Comparison of ENCODE assay signal across 12 cellular contexts in genomic region chr18:46412831-46413371, GRCh38.
A peak's percentile ranks its signal among the peaks of the same experiment; 100 is the strongest.
DNase-seq lines count a peak whose midpoint lies in the region; ATAC-seq, FAIRE-seq and TF ChIP-seq lines count a peak whose summit lies in the region.
"Had no signal": no experiment of that assay in that cellular context is flagged by ENCODE, and none has a peak within 500 bp of the region (broad histone marks: within the 10 kb centered on the region; RNA-seq: fewer than 3 reads in every experiment).

No MANE protein-coding gene starts in this region.

- H3K4me1 Mint-ChIP-seq in CD4-positive, alpha-beta memory T cell, result no peaks in the 10 kb centered on the region

- H3K4me2 ChIP-seq in HepG2 (ENCODE audit: low read depth, low read length) (no peak overlapping the region), H1 (ENCODE audit: insufficient read depth in 1 of 2, low read depth in 2 of 2, low read length in 2 of 2) (no peak overlapping the region)

- H3K27ac ChIP-seq in right lobe of liver (no peak overlapping the region), HepG2 (ENCODE audit: extremely low read length, insufficient read depth, low read length) (no peak overlapping the region), H1 (ENCODE audit: low read depth, low read length) (no peak overlapping the region), muscle layer of colon (ENCODE audit: low read depth, low read length) (peak overlapping the region; percentile 54), upper lobe of right lung (no peak overlapping the region)
- H3K27ac ChIP-seq in CD4-positive, alpha-beta memory T cell (ENCODE audit: low read depth, low read length), result no peak overlapping the region

- intact Hi-C loops in right lobe of liver (cut with DNase I), result loop anchor here in 1 of 2 donors (10.0 kb wide), 1 partner anchor 68 kb away; no protein-coding TSS in a partner anchor
- intact Hi-C loops in HepG2 (cut with micrococcal nuclease; ENCODE audit: unreplicated experiment), result no loop called here
- intact Hi-C loops in upper lobe of right lung (cut with DNase I), result no loop called here
- intact Hi-C loops in CD4-positive, alpha-beta memory T cell (cut with micrococcal nuclease), result no loop called here

- no peak overlapping the region for H4K91ac ChIP-seq in H1 (replicated peaks; ENCODE audit: insufficient read length, low read length)

- ATAC-seq in right lobe of liver (peak; percentile 32 to 66 (median 46)), HepG2 (no peak), upper lobe of right lung (peak; percentile 38)
- ATAC-seq: PC-3 had no signal

- H2AFZ ChIP-seq in HepG2 (ENCODE audit: low read length) (no peak overlapping the region), H1 (ENCODE audit: low read length) (no peak overlapping the region)

- H3K23me2 ChIP-seq in H1 (ENCODE audit: low read depth, low read length), result no peaks in the 10 kb centered on the region

- DNase-seq in right lobe of liver, result peak in 2 of 3 donors; percentile 37 to 73
- no peak for DNase-seq in HepG2 (ENCODE audit: low spot score)
- no peak for DNase-seq in H1 (ENCODE audit: low read depth in 1 of 2, low spot score in 2 of 2)
- DNase-seq in upper lobe of right lung, result no peak
- no peak for DNase-seq in GM19240 (ENCODE audit: insufficient read length, low spot score)
- DNase-seq in activated CD4-positive, CD25-positive, alpha-beta regulatory T cell treated with anti-CD3 and anti-CD28 coated beads, Interleukin-2, amount 50 U/mL, for 72 hours, result no peak
- no peak for DNase-seq in CD4-positive, alpha-beta memory T cell
- DNase-seq: DMS153, kidney, PC-3 had no signal

- no peak overlapping the region for H2BK12ac ChIP-seq in H1 (ENCODE audit: low read depth, low read length)

- no peaks in the 10 kb centered on the region for H3K36me3 Mint-ChIP-seq in CD4-positive, alpha-beta memory T cell
- H3K36me3 Mint-ChIP-seq: IgD-negative memory B cell had no signal

- H3K9me3 Mint-ChIP-seq in CD4-positive, alpha-beta memory T cell, result no peaks in the 10 kb centered on the region
- H3K9me3 Mint-ChIP-seq: IgD-negative memory B cell had no signal

- in situ Hi-C loops in HepG2 (cut with HindIII; ENCODE audit: extremely low pct_ligation_motif_present, low pct_unique_long_range_greater_than_20kb), result no loop called here

- H3K18ac ChIP-seq in H1 (ENCODE audit: extremely low read depth, low read length), result no peak overlapping the region

- BruUV-seq in HepG2 (replicated peaks; lab: Mats Ljungman, UMichigan), result no TSS peak

- H3K79me2 ChIP-seq in HepG2 (ENCODE audit: insufficient read depth, low read length) (no peaks in the 10 kb centered on the region), H1 (ENCODE audit: control insufficient read depth in 1 of 2, insufficient read depth in 2 of 2, low read length in 2 of 2) (no peaks in the 10 kb centered on the region)

- no peak overlapping the region for H2BK5ac ChIP-seq in H1 (ENCODE audit: low read depth, low read length)

- POLR2A ChIA-PET in HepG2 (lab: Yijun Ruan, JAX), result no interaction called here
- POLR2A ChIA-PET in H1 (lab: Charles Lee; ENCODE audit: partially characterized antibody), result interaction anchor here (0.9 to 1.3 kb wide), 3 partner anchors 12 to 75 kb away, joined by 3 read pairs; no protein-coding TSS in a partner anchor
- POLR2A ChIA-PET in CD4-positive, alpha-beta memory T cell (lab: Charles Lee; ENCODE audit: partially characterized antibody), result no interaction called here

- WGBS in right lobe of liver (ENCODE audit: insufficient coverage, low coverage, low lambda C conversion rate, missing lambda C conversion rate), result 28% methylated on average over 11 of the region's 13 CpGs
- WGBS in HepG2 (ENCODE audit: low lambda C conversion rate), result 2% methylated on average over 8 of the region's 13 CpGs
- WGBS in H1 (ENCODE audit: extremely low coverage in 1 of 2, insufficient coverage in 1 of 2, insufficient read length in 1 of 2, insufficient replicate concordance in 2 of 2, low coverage in 1 of 2, low lambda C conversion rate in 2 of 2, missing lambda C conversion rate in 1 of 2), 2 experiments, result 90% methylated on average over 13 of the region's 13 CpGs; no CpG with 5 or more reads in 1 of the 2 experiments

- no peak overlapping the region for H3K27ac Mint-ChIP-seq in CD4-positive, alpha-beta memory T cell
- H3K27ac Mint-ChIP-seq: IgD-negative memory B cell had no signal

- peaks cover 0 to 22% (median 8%) of the 10 kb centered on the region in 4 donors for H3K4me1 ChIP-seq in right lobe of liver
- H3K4me1 ChIP-seq in HepG2 (ENCODE audit: insufficient read depth, low read length), result no peaks in the 10 kb centered on the region
- H3K4me1 ChIP-seq in H1 (replicated peaks in 1 of 4; ENCODE audit: control insufficient read depth in 3 of 4, insufficient read depth in 4 of 4, low read length in 3 of 4), result peaks cover 20 to 38% (median 26%) of the 10 kb centered on the region in 4 experiments
- peaks cover 46% of the 10 kb centered on the region for H3K4me1 ChIP-seq in muscle layer of colon (ENCODE audit: insufficient read depth, low read length)
- peaks cover 19% of the 10 kb centered on the region for H3K4me1 ChIP-seq in upper lobe of right lung
- H3K4me1 ChIP-seq in CD4-positive, alpha-beta memory T cell (ENCODE audit: insufficient read depth, low read length), result no peaks in the 10 kb centered on the region

- no peak for FAIRE-seq in HepG2 (lab: Jason Lieb, UNC)
- FAIRE-seq in H1 (lab: Jason Lieb, UNC), result no peak
- FAIRE-seq: kidney had no signal

- no peak for TF ChIP-seq POLR2A in right lobe of liver (IDR thresholded peaks at IDR 0.05)
- TF ChIP-seq POLR2A in HepG2 (IDR thresholded peaks at IDR 0.05; ENCODE audit: insufficient read depth in 1 of 2, low read depth in 2 of 2, low read length in 2 of 2), result no peak
- no peak for TF ChIP-seq POLR2A in H1 (IDR thresholded peaks at IDR 0.05; ENCODE audit: control extremely low read depth in 1 of 2, low read depth in 2 of 2, low read length in 2 of 2)

- H2BK120ac ChIP-seq in H1 (replicated peaks; ENCODE audit: low read depth, low read length), result no peak overlapping the region

- no peak overlapping the region for H3K23ac ChIP-seq in H1 (ENCODE audit: insufficient read length)

- H4K20me1 ChIP-seq in HepG2 (ENCODE audit: insufficient read depth, low read length) (no peaks in the 10 kb centered on the region), H1 (replicated peaks in 1 of 2; ENCODE audit: control insufficient read depth in 1 of 2, insufficient read depth in 2 of 2, low read length in 2 of 2) (peaks cover 0 to 2% of the 10 kb centered on the region in 2 experiments)

- H3K9me3 ChIP-seq in right lobe of liver (no peaks in the 10 kb centered on the region), HepG2 (ENCODE audit: low read length) (no peaks in the 10 kb centered on the region), H1 (ENCODE audit: insufficient read depth in 2 of 2, low read depth in 1 of 2, low read length in 1 of 2) (no peaks in the 10 kb centered on the region), muscle layer of colon (ENCODE audit: low read length) (no peaks in the 10 kb centered on the region), upper lobe of right lung (no peaks in the 10 kb centered on the region)
- no peaks in the 10 kb centered on the region for H3K9me3 ChIP-seq in CD4-positive, alpha-beta memory T cell (ENCODE audit: control insufficient read depth in 1 of 2, low read length in 2 of 2)

- TF ChIP-seq CTCF in right lobe of liver (IDR thresholded peaks at IDR 0.05) (no peak), HepG2 (CRISPR knock-in tag; IDR thresholded peaks at IDR 0.05) (no peak), H1 (IDR thresholded peaks at IDR 0.05; ENCODE audit: control extremely low read depth in 1 of 3, insufficient read depth in 1 of 3, low read depth in 1 of 3, low read length in 3 of 3) (no peak), upper lobe of right lung (IDR thresholded peaks at IDR 0.05) (no peak)

- no peak for TF ChIP-seq EP300 in HepG2 (IDR thresholded peaks at IDR 0.05; ENCODE audit: low read depth in 2 of 2, low read length in 2 of 2)
- TF ChIP-seq EP300 in HepG2 (CRISPR knock-in tag; IDR thresholded peaks at IDR 0.05; ENCODE audit: borderline replicate concordance), result no peak
- no peak for TF ChIP-seq EP300 in H1 (IDR thresholded peaks at IDR 0.05; ENCODE audit: borderline replicate concordance in 1 of 2, low read depth in 2 of 2, low read length in 2 of 2)

- no peak overlapping the region for H2BK20ac ChIP-seq in H1 (ENCODE audit: low read length)

- CTCF ChIA-PET in HepG2 (lab: Yijun Ruan, JAX; ENCODE audit: low intra/inter-chr PET ratio, low total read pairs), result no interaction called here
- CTCF ChIA-PET in H1 (lab: Charles Lee; ENCODE audit: partially characterized antibody), result interaction anchor here (0.9 to 13.1 kb wide), 11 partner anchors 12 to 245 kb away, joined by 3 to 150 read pairs (median 7); no protein-coding TSS in a partner anchor
- CTCF ChIA-PET in CD4-positive, alpha-beta memory T cell (lab: Charles Lee; ENCODE audit: partially characterized antibody), result no interaction called here

- no peaks in the 10 kb centered on the region for H3K79me1 ChIP-seq in H1 (ENCODE audit: low read depth, low read length)

- H3K36me3 ChIP-seq in right lobe of liver, result no peaks in the 10 kb centered on the region
- H3K36me3 ChIP-seq in HepG2 (replicated peaks in 1 of 2; ENCODE audit: control insufficient read depth in 1 of 2, insufficient read depth in 2 of 2, low read length in 2 of 2), result no peaks in the 10 kb centered on the region
- H3K36me3 ChIP-seq in H1 (ENCODE audit: control insufficient read depth in 2 of 4, insufficient read depth in 4 of 4, low read length in 3 of 4), result no peaks in the 10 kb centered on the region
- no peaks in the 10 kb centered on the region for H3K36me3 ChIP-seq in muscle layer of colon (ENCODE audit: insufficient read depth, low read length)
- no peaks in the 10 kb centered on the region for H3K36me3 ChIP-seq in upper lobe of right lung
- no peaks in the 10 kb centered on the region for H3K36me3 ChIP-seq in CD4-positive, alpha-beta memory T cell (ENCODE audit: insufficient read depth, low read length)

- TF ChIP-seq RAD21 in HepG2 (CRISPR knock-in tag; IDR thresholded peaks at IDR 0.05) (no peak), H1 (IDR thresholded peaks at IDR 0.05 in 1 of 2, conservative IDR thresholded peaks at IDR 0.05 in 1 of 2; ENCODE audit: low read depth in 2 of 2, low read length in 2 of 2) (no peak)

- no peak overlapping the region for H4K5ac ChIP-seq in H1 (ENCODE audit: insufficient read length, low read depth, low read length)

- H3K56ac ChIP-seq in H1 (replicated peaks; ENCODE audit: insufficient read length, low read depth, low read length), result no peak overlapping the region

- peak overlapping the region; percentile 22 for H3K4ac ChIP-seq in H1 (replicated peaks; ENCODE audit: insufficient read length, low read depth, low read length)

- H3K4me3 ChIP-seq in right lobe of liver (no peak overlapping the region), HepG2 (replicated peaks in 1 of 3; ENCODE audit: insufficient read depth in 1 of 3, low read depth in 2 of 3, low read length in 3 of 3) (no peak overlapping the region), H1 (ENCODE audit: extremely low read depth in 1 of 4, insufficient read depth in 2 of 4, low read depth in 3 of 4, low read length in 4 of 4) (no peak overlapping the region), muscle layer of colon (ENCODE audit: low read depth in 1 of 2, low read length in 2 of 2) (peak overlapping the region in 1 of 2 donors; percentile 29), upper lobe of right lung (no peak overlapping the region)
- no peak overlapping the region for H3K4me3 ChIP-seq in CD4-positive, alpha-beta memory T cell (ENCODE audit: low read length in 2 of 2)

- H2BK15ac ChIP-seq in H1 (ENCODE audit: low read length), result peak overlapping the region; percentile 4; the same call in 1 of the 2 replicates

- H3K14ac ChIP-seq in H1 (ENCODE audit: insufficient read length), result no peak overlapping the region

- H3K4me3 Mint-ChIP-seq in CD4-positive, alpha-beta memory T cell, result no peak overlapping the region
- H3K4me3 Mint-ChIP-seq: IgD-negative memory B cell had no signal

- H2AK5ac ChIP-seq in H1 (ENCODE audit: low read depth, low read length), result no peak overlapping the region

- H3K27me3 Mint-ChIP-seq in CD4-positive, alpha-beta memory T cell, result no peaks in the 10 kb centered on the region

- H3K9ac ChIP-seq in HepG2 (ENCODE audit: insufficient read depth, low read depth, low read length) (no peak overlapping the region), H1 (replicated peaks in 1 of 4; ENCODE audit: extremely low read depth in 1 of 4, low read depth in 3 of 4, low read length in 3 of 4) (no peak overlapping the region), muscle layer of colon (ENCODE audit: low read length) (no peak overlapping the region)

- H4K8ac ChIP-seq in H1 (ENCODE audit: extremely low read depth, insufficient read depth, low read length), result no peak overlapping the region

- H3K27me3 ChIP-seq in right lobe of liver, result no peaks in the 10 kb centered on the region
- H3K27me3 ChIP-seq in HepG2 (ENCODE audit: control insufficient read depth in 1 of 2, insufficient read depth in 2 of 2, low read length in 2 of 2), result peaks cover 0 to 27% of the 10 kb centered on the region in 2 experiments; a peak in 2 of 5 replicates
- H3K27me3 ChIP-seq in H1 (replicated peaks in 1 of 4; ENCODE audit: control insufficient read depth in 3 of 4, extremely low read depth in 1 of 4, insufficient read depth in 3 of 4, low read length in 3 of 4), result no peaks in the 10 kb centered on the region; a peak in 2 of 7 replicates
- no peaks in the 10 kb centered on the region for H3K27me3 ChIP-seq in muscle layer of colon (ENCODE audit: control insufficient read depth in 1 of 2, insufficient read depth in 2 of 2, low read length in 2 of 2)
- no peaks in the 10 kb centered on the region for H3K27me3 ChIP-seq in upper lobe of right lung
- no peaks in the 10 kb centered on the region for H3K27me3 ChIP-seq in CD4-positive, alpha-beta memory T cell (ENCODE audit: insufficient read depth, low read length)

Comparison
In these comparisons a context has a peak if more than half of its experiments do, and no peak if none do; other contexts are left out.
1. DNase-seq: peak in right lobe of liver (2 of 3); none in HepG2 (single experiment), H1 (0 of 2), upper lobe of right lung (single experiment), GM19240 (single experiment), activated CD4-positive, CD25-positive, alpha-beta regulatory T cell treated with anti-CD3 and anti-CD28 coated beads, Interleukin-2, amount 50 U/mL, for 72 hours (single experiment) and CD4-positive, alpha-beta memory T cell (0 of 5).